Comparison of ENCODE assay signal across 8 cellular contexts in genomic region chr4:73446336-73446938, GRCh38. TPM values are rescaled to one million over a fixed set of nuclear protein-coding genes. Genes with fewer than 3 reads are reported as not detected.
DNase-seq lines count a peak whose midpoint lies in the region; ATAC-seq, FAIRE-seq and TF ChIP-seq lines count a peak whose summit lies in the region.

No MANE protein-coding gene starts in this region.

- ATAC-seq in activated CD4-positive, alpha-beta T cell treated with anti-CD3 and anti-CD28 coated beads for 36 hours = peak; percentile 83
- ATAC-seq in HG03442 (IDR thresholded peaks at IDR 0.05; ENCODE audit: unreplicated experiment) (peak; percentile 100), omental fat pad (ENCODE audit: low FRiP score) (no peak)

- H3K4me3 ChIP-seq in bronchial epithelial cell (ENCODE audit: low read depth, low read length) = no peak overlapping the region

- POLR2A ChIA-PET in activated CD4-positive, alpha-beta T cell treated with anti-CD3 and anti-CD28 coated beads for 36 hours (lab: Charles Lee) = interaction anchor here (0.6 kb wide), 1 partner anchor 10 kb away, joined by 3 read pairs; no protein-coding TSS in a partner anchor

- no peak for DNase-seq in activated CD4-positive, alpha-beta T cell treated with anti-CD3 and anti-CD28 coated beads for 36 hours
- no peak for DNase-seq in activated CD4-positive, alpha-beta T cell treated with anti-CD3 and anti-CD28 coated beads, Interleukin-2, amount 50 U/mL, for 1 hour
- DNase-seq in GM20000 (ENCODE audit: low spot score) (peak; percentile 51), NCI-H82 (lab: John Stamatoyannopoulos, UW) (peak; percentile 71), bronchial epithelial cell (ENCODE audit: low read depth) (peak; percentile 65), midbrain (lab: John Stamatoyannopoulos, UW) (peak; percentile 58), omental fat pad (ENCODE audit: low spot score) (no peak)

- H3K36me3 ChIP-seq in bronchial epithelial cell (ENCODE audit: control insufficient read depth, insufficient read depth, low read length) = no peaks in the 10 kb centered on the region

- no peaks in the 10 kb centered on the region for H3K9me3 Mint-ChIP-seq in activated CD4-positive, alpha-beta T cell treated with anti-CD3 and anti-CD28 coated beads for 36 hours (ENCODE audit: low read depth)

- H3K27ac Mint-ChIP-seq in activated CD4-positive, alpha-beta T cell treated with anti-CD3 and anti-CD28 coated beads for 36 hours = no peak overlapping the region

- no peak for FAIRE-seq in bronchial epithelial cell (lab: Jason Lieb, UNC)

- intact Hi-C loops in activated CD4-positive, alpha-beta T cell treated with anti-CD3 and anti-CD28 coated beads for 36 hours (cut with DNase I, micrococcal nuclease) = loop anchor here (1.0 to 10.0 kb wide), 4 partner anchors 102 to 688 kb away; no protein-coding TSS in a partner anchor

- H3K27me3 ChIP-seq in bronchial epithelial cell (ENCODE audit: control insufficient read depth, insufficient read depth, low read length) = peaks cover 1% of the 10 kb centered on the region

- TF ChIP-seq CTCF in GM20000 (IDR thresholded peaks at IDR 0.05; ENCODE audit: extremely low read depth, missing control alignments) (peak; percentile 80), bronchial epithelial cell (IDR thresholded peaks at IDR 0.05; ENCODE audit: insufficient read depth, low read length, severe bottlenecking) (peak; percentile 58), omental fat pad (IDR thresholded peaks at IDR 0.05) (no peak)

- no peak overlapping the region for H3K4me3 Mint-ChIP-seq in activated CD4-positive, alpha-beta T cell treated with anti-CD3 and anti-CD28 coated beads for 36 hours

- H3K27me3 Mint-ChIP-seq in activated CD4-positive, alpha-beta T cell treated with anti-CD3 and anti-CD28 coated beads for 36 hours = peaks cover 14% of the 10 kb centered on the region

- CTCF ChIA-PET in activated CD4-positive, alpha-beta T cell treated with anti-CD3 and anti-CD28 coated beads for 36 hours (lab: Charles Lee) = interaction anchor here (0.8 to 2.7 kb wide), 29 partner anchors 9 to 283 kb away, joined by 3 to 25 read pairs (median 4); partner anchors contain the start of gene AFP

- no peaks in the 10 kb centered on the region for H3K4me1 Mint-ChIP-seq in activated CD4-positive, alpha-beta T cell treated with anti-CD3 and anti-CD28 coated beads for 36 hours

- H3K36me3 Mint-ChIP-seq in activated CD4-positive, alpha-beta T cell treated with anti-CD3 and anti-CD28 coated beads for 36 hours (ENCODE audit: low read depth) = no peaks in the 10 kb centered on the region

RNA-seq across cellular contexts. Expression of gene AFP, which starts 10.4 kb away (rescaled TPM):
- not detected for total RNA-seq in activated CD4-positive, alpha-beta T cell treated with anti-CD3 and anti-CD28 coated beads for 36 hours
- total RNA-seq in bronchial epithelial cell = not detected in 2 replicates
- not detected for total RNA-seq in omental fat pad

RNA-seq across cellular contexts. Expression of gene AFM, which starts 35.1 kb away (rescaled TPM):
- total RNA-seq in activated CD4-positive, alpha-beta T cell treated with anti-CD3 and anti-CD28 coated beads for 36 hours = not detected
- total RNA-seq in bronchial epithelial cell (not detected in 2 replicates), omental fat pad (not detected)

RNA-seq across cellular contexts. Expression of gene ALB, which starts 42.4 kb away (rescaled TPM):
- total RNA-seq in activated CD4-positive, alpha-beta T cell treated with anti-CD3 and anti-CD28 coated beads for 36 hours = not detected
- total RNA-seq in bronchial epithelial cell = not detected in 2 replicates
- 1 to 10 TPM in 1 of 4 donors, not detected in 3; 1.2 TPM for total RNA-seq in omental fat pad

Comparison
In these comparisons a context has a peak if more than half of its experiments do, and no peak if none do; other contexts are left out.
1. DNase-seq: peak in GM20000 (single experiment), NCI-H82 (single experiment), bronchial epithelial cell (single experiment) and midbrain (single experiment); none in activated CD4-positive, alpha-beta T cell treated with anti-CD3 and anti-CD28 coated beads for 36 hours (single experiment), activated CD4-positive, alpha-beta T cell treated with anti-CD3 and anti-CD28 coated beads, Interleukin-2, amount 50 U/mL, for 1 hour (single experiment) and omental fat pad (single experiment).
2. CTCF ChIP-seq: peak in GM20000 (single experiment) and bronchial epithelial cell (single experiment); none in omental fat pad (0 of 3).